Comparison of ENCODE assay signal across 8 cellular contexts in the genomic region with DNA sequence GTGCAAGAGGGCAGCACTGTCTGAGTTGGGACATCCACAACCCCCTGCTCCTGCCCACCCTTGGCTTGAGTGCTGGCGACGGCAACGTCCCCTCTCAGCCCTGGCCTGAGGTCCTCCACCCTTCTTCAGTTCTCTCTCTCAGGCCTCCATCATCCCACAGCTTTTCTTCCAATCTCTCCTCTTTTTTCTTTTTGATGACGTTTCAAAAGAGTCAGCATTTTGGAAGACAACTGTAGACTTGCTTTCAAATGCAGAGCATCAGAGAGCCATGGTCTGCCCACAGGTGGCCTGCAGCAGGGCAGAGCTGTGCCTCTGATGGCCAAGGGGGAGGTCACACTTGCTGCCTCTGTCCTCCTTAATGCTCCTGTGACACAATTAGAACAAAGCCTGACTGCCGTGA.
"Had no signal": no experiment of that assay in that cellular context is flagged by ENCODE, and none has a peak within 500 bp of the region (broad histone marks: within the 10 kb centered on the region; RNA-seq: fewer than 3 reads in every experiment).

No MANE protein-coding gene starts in this region.

- ATAC-seq: GM23338 had no signal

- H2AFZ ChIP-seq: GM23338 had no signal

- H3K9ac ChIP-seq: KMS-11 had no signal

- FAIRE-seq: H1, H54, HTR-8/SVneo had no signal

- H3K4me3 ChIP-seq: GM23338 had no signal

- H3K27ac ChIP-seq: KMS-11 had no signal

- DNase-seq: H9, HCEC 1CT, KBM-7 had no signal

- H3K4me2 ChIP-seq: GM23338, KMS-11 had no signal
